ENCODE assay signal across 32 cellular contexts in genomic region chr14:84963518-84963917, GRCh38.
"Had no signal": no experiment of that assay in that cellular context is flagged by ENCODE, and none has a peak within 500 bp of the region (broad histone marks: within the 10 kb centered on the region; RNA-seq: fewer than 3 reads in every experiment).

No MANE protein-coding gene starts in this region.

- H3K27ac ChIP-seq: cardiac muscle cell, KMS-11, Peyer's patch, SJSA1 had no signal

- H3K27me3 ChIP-seq: cardiac muscle cell, Peyer's patch, SJSA1 had no signal

- H3K4me1 ChIP-seq: Peyer's patch, SJSA1 had no signal

- H3K9me3 ChIP-seq: Peyer's patch, SJSA1, SK-N-SH had no signal

- ATAC-seq: activated CD8-positive, alpha-beta T cell treated with anti-CD3 and anti-CD28 coated beads for 36 hours; activated T-cell treated with anti-CD3 and anti-CD28 coated beads, Interleukin-2, amount 50 U/mL, for 72 hours; activated T-helper 17 cell treated with anti-CD3 and anti-CD28 coated beads, Interleukin-2, amount 50 U/mL, for 72 hours; PC-3 had no signal

- DNase-seq: activated CD4-positive, alpha-beta T cell treated with anti-CD3 and anti-CD28 coated beads, Interleukin-2, amount 10 ng/mL, durations not matched to agents 24 days and 14 days; activated CD4-positive, alpha-beta T cell treated with anti-CD3 and anti-CD28 coated beads, Interleukin-2, amount 50 U/mL, for 4 hours; activated CD8-positive, alpha-beta T cell treated with anti-CD3 and anti-CD28 coated beads for 36 hours; activated effector memory CD4-positive, alpha-beta T cell treated with anti-CD3 and anti-CD28 coated beads, Interleukin-2, amount 50 U/mL, for 16 hours; activated naive CD4-positive, alpha-beta T cell; activated naive CD4-positive, alpha-beta T cell treated with anti-CD3 and anti-CD28 coated beads, Interleukin-2, amount 50 U/mL, for 16 hours; activated naive CD8-positive, alpha-beta T cell treated with anti-CD3 and anti-CD28 coated beads for 36 hours; activated T-cell treated with anti-CD3 and anti-CD28 coated beads, Interleukin-2, amount 50 U/mL, for 1 hour; activated T-cell treated with anti-CD3 and anti-CD28 coated beads, Interleukin-2, amount 50 U/mL, for 72 hours; amniotic stem cell; aorta; MM.1S; NCI-H1092 treated with DMSO at 0.1 percent for 48 hours; NCI-H1417; NCI-H1694; NCI-H1930; NCI-H2081 treated with DMSO at 0.1 percent for 48 hours; NCI-H226; NCI-H446 treated with DMSO at 0.1 percent for 48 hours; NCI-H524; NCI-H69; NK-92 treated with Interleukin-12 subunit alpha and Interleukin-12 subunit beta, amount 100 ng/mL, for 24 hours; PC-3; Peyer's patch; RPMI8226; SHP77 treated with DMSO at 0.1 percent for 48 hours; SK-N-SH had no signal

- FAIRE-seq: TTC549 had no signal

- H3K4me3 ChIP-seq: cardiac muscle cell, Peyer's patch, SJSA1 had no signal

- H3K9ac ChIP-seq: KMS-11, SK-N-SH had no signal

- H3K4me2 ChIP-seq: KMS-11, SK-N-SH had no signal

- H3K36me3 ChIP-seq: cardiac muscle cell, Peyer's patch, SJSA1 had no signal
